ENCODE assay signal across 1 cellular context in genomic region chr5:157049605-157050004, GRCh38.
TF ChIP-seq lines count a peak whose summit lies in the region.

No MANE protein-coding gene starts in this region.

TF ChIP-seq in H1, 55 proteins besides CTCF, POLR2A, EP300 and RAD21:
- TF ChIP-seq KDM1A (IDR thresholded peaks at IDR 0.05; ENCODE audit: borderline replicate concordance, low read length) (no peak), JUND (IDR thresholded peaks at IDR 0.05; ENCODE audit: low read length) (peak; percentile 68; the same call in 1 of the 2 replicates), ATF2 (IDR thresholded peaks at IDR 0.05; ENCODE audit: low read length) (no peak), SIN3A (conservative IDR thresholded peaks at IDR 0.05 in 1 of 2, IDR thresholded peaks at IDR 0.05 in 1 of 2; ENCODE audit: low read depth in 1 of 2, low read length in 2 of 2) (no peak), ZNF274 (IDR thresholded peaks at IDR 0.05; ENCODE audit: borderline replicate concordance, extremely low read depth, low read length) (no peak), TEAD4 (IDR thresholded peaks at IDR 0.05; ENCODE audit: low read depth, low read length) (0 out of 2 replicates have a peak, but pooled peaks have one; percentile 11), BRCA1 (IDR thresholded peaks at IDR 0.05; ENCODE audit: low read depth, low read length) (no peak), TBP (IDR thresholded peaks at IDR 0.05; ENCODE audit: low read depth, low read length) (no peak)
